Comparison of ENCODE assay signal across 6 cellular contexts in the genomic region with DNA sequence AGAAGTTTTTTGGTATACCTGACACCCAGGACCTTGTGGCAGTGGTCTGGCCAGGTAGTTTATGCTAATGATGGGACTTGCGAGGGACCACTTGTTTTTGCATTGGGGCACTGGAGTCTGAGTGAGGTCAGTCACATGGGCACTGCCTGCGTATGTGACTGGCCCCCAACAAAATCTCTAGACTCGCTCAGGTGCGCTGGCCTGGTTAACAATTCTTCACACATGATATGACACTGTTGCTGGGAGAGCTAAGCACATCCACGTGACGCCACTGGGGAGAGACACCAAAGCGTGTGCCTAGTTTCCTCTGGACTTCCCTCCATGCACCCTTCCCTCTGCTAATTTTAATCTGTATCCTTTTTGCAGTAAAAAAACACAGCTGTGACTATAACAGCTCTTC.
DNase-seq lines count a peak whose midpoint lies in the region; ATAC-seq, FAIRE-seq and TF ChIP-seq lines count a peak whose summit lies in the region.
"Not testable (repeated sequence)": the region's sequence is repeated elsewhere in the genome, so short reads cannot be mapped to it uniquely, and the experiment has no call there.

No MANE protein-coding gene starts in this region.

- not testable (repeated sequence) for H3K4me1 Mint-ChIP-seq in WTC11

- H3K9me3 Mint-ChIP-seq in WTC11 = not testable (repeated sequence)

- not testable (repeated sequence) for TF ChIP-seq CTCF in WTC11 (IDR thresholded peaks at IDR 0.05); endothelial cell of umbilical vein (IDR thresholded peaks at IDR 0.05; ENCODE audit: extremely low read depth in 1 of 2, insufficient read depth in 1 of 2, low read depth in 1 of 2, low read length in 2 of 2)

- not testable (repeated sequence) for H3K79me2 ChIP-seq in endothelial cell of umbilical vein (ENCODE audit: control insufficient read depth, insufficient read depth, low read length)

- BruUV-seq in endothelial cell of umbilical vein (replicated peaks; lab: Mats Ljungman, UMichigan) = not testable (repeated sequence)

- H3K9me1 ChIP-seq in endothelial cell of umbilical vein (replicated peaks; ENCODE audit: control insufficient read depth, extremely low read depth, insufficient read depth, low read length) = not testable (repeated sequence)

- H3K27me3 ChIP-seq in BLaER1; endothelial cell of umbilical vein (ENCODE audit: control insufficient read depth in 2 of 2, insufficient read depth in 2 of 2, low read length in 2 of 2): not testable (repeated sequence)

- H3K4me3 ChIP-seq in BLaER1; endothelial cell of umbilical vein (replicated peaks in 1 of 3; ENCODE audit: insufficient read depth in 1 of 3, low read depth in 1 of 3, low read length in 3 of 3): not testable (repeated sequence)

- H3K9me3 ChIP-seq in BLaER1; endothelial cell of umbilical vein (replicated peaks; ENCODE audit: control insufficient read depth, insufficient read depth, low read length): not testable (repeated sequence)

- dilution Hi-C loops in endothelial cell of umbilical vein (cut with MboI; ENCODE audit: extremely low pct_ligation_motif_present, low sequenced_read_pairs) = not testable (repeated sequence)

- intact Hi-C loops in endothelial cell of umbilical vein (cut with micrococcal nuclease) = not testable (repeated sequence)

- peak overlapping the region; percentile 68; the same call in 1 of the 2 replicates for H3K27ac Mint-ChIP-seq in WTC11

- CTCF ChIA-PET in WTC11 (lab: Charles Lee) = not testable (repeated sequence)
- CTCF ChIA-PET in endothelial cell of umbilical vein (lab: Charles Lee) = interaction anchor here (0.7 kb wide), 1 partner anchor 114 kb away, joined by 3 read pairs; no protein-coding TSS in a partner anchor

- not testable (repeated sequence) for H2AFZ ChIP-seq in endothelial cell of umbilical vein (ENCODE audit: low read depth, low read length)

- peaks cover 45% of the 10 kb centered on the region for H3K36me3 ChIP-seq in BLaER1
- H3K36me3 ChIP-seq in endothelial cell of umbilical vein (ENCODE audit: control insufficient read depth in 2 of 2, extremely low read depth in 1 of 2, insufficient read depth in 2 of 2, low read length in 2 of 2) = not testable (repeated sequence)

- H3K4me3 Mint-ChIP-seq in WTC11 = not testable (repeated sequence)

- H3K27me3 Mint-ChIP-seq in WTC11 (ENCODE audit: low read depth) = not testable (repeated sequence)

- FAIRE-seq in endothelial cell of umbilical vein (lab: Jason Lieb, UNC) = not testable (repeated sequence)

- peak overlapping the region; percentile 53; the same call in 1 of the 2 replicates for H3K27ac ChIP-seq in BLaER1
- H3K27ac ChIP-seq in endothelial cell of umbilical vein (ENCODE audit: insufficient read depth, low read depth, low read length) = not testable (repeated sequence)

- H4K20me1 ChIP-seq in BLaER1; endothelial cell of umbilical vein (replicated peaks; ENCODE audit: control insufficient read depth, extremely low read depth, insufficient read depth, low read length): not testable (repeated sequence)

- TF ChIP-seq POLR2A in endothelial cell of umbilical vein (IDR thresholded peaks at IDR 0.05; ENCODE audit: low read depth, low read length) = not testable (repeated sequence)

- H3K4me1 ChIP-seq in BLaER1 = peaks cover 12% of the 10 kb centered on the region
- H3K4me1 ChIP-seq in endothelial cell of umbilical vein (ENCODE audit: control insufficient read depth, extremely low read depth, insufficient read depth, low read length) = not testable (repeated sequence)

- H3K9ac ChIP-seq in BLaER1; endothelial cell of umbilical vein (replicated peaks; ENCODE audit: extremely low read depth, insufficient read depth, low read length): not testable (repeated sequence)

- peaks cover 59% of the 10 kb centered on the region for H3K36me3 Mint-ChIP-seq in WTC11

- POLR2A ChIA-PET in WTC11 (lab: Charles Lee); endothelial cell of umbilical vein (lab: Charles Lee): not testable (repeated sequence)

- ATAC-seq in WTC11 = not testable (repeated sequence)

- peak overlapping the region; percentile 53 for H3K4me2 ChIP-seq in BLaER1
- not testable (repeated sequence) for H3K4me2 ChIP-seq in endothelial cell of umbilical vein (ENCODE audit: insufficient read depth, low read length)

- DNase-seq in WTC11 (ENCODE audit: low spot score) = not testable (repeated sequence)
- DNase-seq in dermis microvascular lymphatic vessel endothelial cell (ENCODE audit: low read depth in 2 of 2) = peak; percentile 7 to 25
- peak; percentile 34 for DNase-seq in endothelial cell of umbilical vein (ENCODE audit: low read depth, low spot score)
- DNase-seq in kidney tubule cell (ENCODE audit: low spot score) = peak; percentile 13
- DNase-seq in myocyte (ENCODE audit: low read depth) = peak; percentile 7
